Comparison of ENCODE assay signal across 19 cellular contexts in genomic region chr1:166141969-166142368, GRCh38. TPM values are rescaled to one million over a fixed set of nuclear protein-coding genes. Genes with fewer than 3 reads are reported as not detected.
"Had no signal": no experiment of that assay in that cellular context is flagged by ENCODE, and none has a peak within 500 bp of the region (broad histone marks: within the 10 kb centered on the region; RNA-seq: fewer than 3 reads in every experiment).

No MANE protein-coding gene starts in this region.

- H3K79me2 ChIP-seq: hepatocyte had no signal

- H3K36me3 ChIP-seq: pancreas, suprapubic skin, thyroid gland had no signal

- H3K4me3 ChIP-seq: hepatocyte, lung, pancreas, suprapubic skin, thyroid gland had no signal

- H3K27me3 ChIP-seq: hepatocyte, pancreas, suprapubic skin, thyroid gland had no signal

- H3K4me2 ChIP-seq: hepatocyte had no signal

- ATAC-seq: left cardiac atrium, left ventricle myocardium superior, pancreas, right cardiac atrium had no signal

- FAIRE-seq: kidney, pancreas, small intestine, urothelium cell line had no signal

- H3K27ac ChIP-seq: hepatocyte, pancreas, suprapubic skin, thyroid gland had no signal

- H3K4me1 ChIP-seq: pancreas, suprapubic skin, thyroid gland had no signal

- DNase-seq: effector CD4-positive, alpha-beta T cell; foreskin melanocyte; head of caudate nucleus; kidney; left cardiac atrium; left ventricle myocardium superior; mesenchymal stem cell; naive B cell; occipital lobe; pancreas; right cardiac atrium; small intestine; stimulated activated CD4-positive, alpha-beta T cell treated with anti-CD3 and anti-CD28 coated beads, Interleukin-12 subunit alpha, Interleukin-12 subunit beta, amount 100 ng/mL, for 4 hours; stimulated activated naive CD4-positive, alpha-beta T cell; thyroid gland had no signal

- H3K9me3 ChIP-seq: pancreas, suprapubic skin, thyroid gland had no signal

- H2AFZ ChIP-seq: hepatocyte had no signal

RNA-seq across cellular contexts. Expression of gene FAM78B, which starts 24.8 kb away (rescaled TPM):
- total RNA-seq: hepatocyte had no signal
